ENCODE assay signal across 21 cellular contexts in the genomic region with DNA sequence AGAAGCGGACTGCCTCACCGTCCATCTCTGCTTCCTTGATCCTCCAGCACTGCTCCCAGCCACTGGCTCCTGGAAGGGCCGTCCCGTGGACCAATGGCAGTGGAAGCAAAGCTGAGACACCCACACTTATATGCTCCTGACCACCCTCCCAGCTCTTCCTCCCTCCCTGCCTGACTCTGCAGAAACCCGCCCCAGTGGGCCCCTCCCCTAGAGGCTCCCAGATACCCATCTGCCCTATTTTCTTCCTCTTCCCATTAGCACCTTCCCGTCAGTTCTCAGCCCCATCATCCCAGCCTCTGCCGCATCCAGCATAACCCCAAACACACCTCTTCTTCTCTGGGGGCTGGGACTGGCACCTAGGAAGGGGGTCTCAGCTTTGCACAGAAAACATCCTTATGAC. TPM values are rescaled to one million over a fixed set of nuclear protein-coding genes. Genes with fewer than 3 reads are reported as not detected.
"Had no signal": no experiment of that assay in that cellular context is flagged by ENCODE, and none has a peak within 500 bp of the region (broad histone marks: within the 10 kb centered on the region; RNA-seq: fewer than 3 reads in every experiment).

A gene with protein sequence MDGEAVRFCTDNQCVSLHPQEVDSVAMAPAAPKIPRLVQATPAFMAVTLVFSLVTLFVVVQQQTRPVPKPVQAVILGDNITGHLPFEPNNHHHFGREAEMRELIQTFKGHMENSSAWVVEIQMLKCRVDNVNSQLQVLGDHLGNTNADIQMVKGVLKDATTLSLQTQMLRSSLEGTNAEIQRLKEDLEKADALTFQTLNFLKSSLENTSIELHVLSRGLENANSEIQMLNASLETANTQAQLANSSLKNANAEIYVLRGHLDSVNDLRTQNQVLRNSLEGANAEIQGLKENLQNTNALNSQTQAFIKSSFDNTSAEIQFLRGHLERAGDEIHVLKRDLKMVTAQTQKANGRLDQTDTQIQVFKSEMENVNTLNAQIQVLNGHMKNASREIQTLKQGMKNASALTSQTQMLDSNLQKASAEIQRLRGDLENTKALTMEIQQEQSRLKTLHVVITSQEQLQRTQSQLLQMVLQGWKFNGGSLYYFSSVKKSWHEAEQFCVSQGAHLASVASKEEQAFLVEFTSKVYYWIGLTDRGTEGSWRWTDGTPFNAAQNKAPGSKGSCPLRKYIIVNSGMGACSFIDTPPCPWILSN (minus strand): TSS at position 101 of the 400 bp plus-strand sequence. CDS start 76 bp downstream, at position 25.

- H3K9ac ChIP-seq: KMS-11 had no signal

- H3K4me3 ChIP-seq: SJCRH30 had no signal

- ATAC-seq: Panc1, PC-3, Right ventricle myocardium inferior, SK-N-SH treated with all-trans-retinoic acid at 6 μM for 48 hours had no signal

- H3K9me3 ChIP-seq: SJCRH30 had no signal

- H3K36me3 ChIP-seq: SJCRH30 had no signal

- H3K27ac ChIP-seq: KMS-11, SJCRH30 had no signal

- DNase-seq: IMR-90, Kasumi-1, MM.1S, NCI-H1092 treated with DMSO at 0.1 percent for 48 hours, NCI-H187, NCI-H2029, NCI-H2171 treated with DMSO at 0.1 percent for 48 hours, NCI-H2227 treated with DMSO at 0.1 percent for 48 hours, NCI-H524, NCI-H69, NCI-H774, PC-3, SHP77 treated with DMSO at 0.1 percent for 48 hours, SJCRH30 had no signal

- H3K4me1 ChIP-seq: SJCRH30 had no signal

- H3K4me2 ChIP-seq: KMS-11 had no signal

RNA-seq across cellular contexts. Expression of the gene that starts here (rescaled TPM):
- total RNA-seq: HT-29, IMR-90, M059J, NCI-H460, PC-3, SJCRH30 had no signal
- polyA plus RNA-seq: IMR-90 had no signal
